1 cellular context compared by ENCODE assay signal in the genomic region with DNA sequence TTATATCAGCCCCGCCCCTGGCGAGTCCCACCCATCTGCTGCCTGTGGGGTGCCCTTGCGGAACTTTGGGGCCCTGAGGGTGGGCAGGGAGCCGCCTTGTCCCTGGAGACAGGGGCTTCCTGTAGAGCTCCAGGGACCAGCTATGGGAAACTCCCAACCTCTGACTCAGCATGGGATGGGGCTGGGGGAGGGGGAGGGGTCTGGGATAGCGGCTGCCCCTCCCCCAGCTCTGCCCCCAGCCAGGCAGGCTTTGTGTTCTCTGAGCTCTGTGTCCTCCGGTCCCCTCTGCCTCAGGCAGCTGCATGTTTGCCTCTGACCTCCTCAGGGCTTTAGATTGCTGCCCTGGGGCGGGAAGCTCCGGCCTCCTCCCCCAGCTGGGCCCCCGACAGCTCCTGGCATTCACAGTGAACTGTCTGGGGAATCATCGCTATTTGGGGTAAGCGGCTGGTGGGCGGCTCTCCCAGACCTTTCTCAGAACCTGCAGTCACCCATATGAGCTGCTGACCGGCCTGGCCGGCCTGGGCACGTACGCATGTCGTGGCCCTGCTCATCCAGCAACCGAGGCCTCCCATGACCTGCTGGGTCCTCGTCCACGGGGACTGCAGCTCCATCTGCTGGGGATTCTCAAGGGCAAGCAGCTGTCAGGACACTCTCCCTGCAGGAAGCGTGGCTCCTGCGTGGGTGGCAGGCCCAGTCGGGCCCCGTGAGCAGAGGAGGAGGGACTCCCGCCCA.
TF ChIP-seq lines count a peak whose summit lies in the region.

No MANE protein-coding gene starts in this region.

TF ChIP-seq in HepG2, 621 proteins besides CTCF, POLR2A, EP300 and RAD21 (continued from another document and continues in another):
- TF ChIP-seq, protein P1, sequence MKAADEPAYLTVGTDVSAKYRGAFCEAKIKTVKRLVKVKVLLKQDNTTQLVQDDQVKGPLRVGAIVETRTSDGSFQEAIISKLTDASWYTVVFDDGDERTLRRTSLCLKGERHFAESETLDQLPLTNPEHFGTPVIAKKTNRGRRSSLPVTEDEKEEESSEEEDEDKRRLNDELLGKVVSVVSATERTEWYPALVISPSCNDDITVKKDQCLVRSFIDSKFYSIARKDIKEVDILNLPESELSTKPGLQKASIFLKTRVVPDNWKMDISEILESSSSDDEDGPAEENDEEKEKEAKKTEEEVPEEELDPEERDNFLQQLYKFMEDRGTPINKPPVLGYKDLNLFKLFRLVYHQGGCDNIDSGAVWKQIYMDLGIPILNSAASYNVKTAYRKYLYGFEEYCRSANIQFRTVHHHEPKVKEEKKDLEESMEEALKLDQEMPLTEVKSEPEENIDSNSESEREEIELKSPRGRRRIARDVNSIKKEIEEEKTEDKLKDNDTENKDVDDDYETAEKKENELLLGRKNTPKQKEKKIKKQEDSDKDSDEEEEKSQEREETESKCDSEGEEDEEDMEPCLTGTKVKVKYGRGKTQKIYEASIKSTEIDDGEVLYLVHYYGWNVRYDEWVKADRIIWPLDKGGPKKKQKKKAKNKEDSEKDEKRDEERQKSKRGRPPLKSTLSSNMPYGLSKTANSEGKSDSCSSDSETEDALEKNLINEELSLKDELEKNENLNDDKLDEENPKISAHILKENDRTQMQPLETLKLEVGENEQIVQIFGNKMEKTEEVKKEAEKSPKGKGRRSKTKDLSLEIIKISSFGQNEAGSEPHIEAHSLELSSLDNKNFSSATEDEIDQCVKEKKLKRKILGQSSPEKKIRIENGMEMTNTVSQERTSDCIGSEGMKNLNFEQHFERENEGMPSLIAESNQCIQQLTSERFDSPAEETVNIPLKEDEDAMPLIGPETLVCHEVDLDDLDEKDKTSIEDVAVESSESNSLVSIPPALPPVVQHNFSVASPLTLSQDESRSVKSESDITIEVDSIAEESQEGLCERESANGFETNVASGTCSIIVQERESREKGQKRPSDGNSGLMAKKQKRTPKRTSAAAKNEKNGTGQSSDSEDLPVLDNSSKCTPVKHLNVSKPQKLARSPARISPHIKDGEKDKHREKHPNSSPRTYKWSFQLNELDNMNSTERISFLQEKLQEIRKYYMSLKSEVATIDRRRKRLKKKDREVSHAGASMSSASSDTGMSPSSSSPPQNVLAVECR (CRISPR knock-in tag; IDR thresholded peaks at IDR 0.05; ENCODE audit: borderline replicate concordance), result peak; percentile 71; the same call in 1 of the 2 replicates
- TF ChIP-seq, protein P2, sequence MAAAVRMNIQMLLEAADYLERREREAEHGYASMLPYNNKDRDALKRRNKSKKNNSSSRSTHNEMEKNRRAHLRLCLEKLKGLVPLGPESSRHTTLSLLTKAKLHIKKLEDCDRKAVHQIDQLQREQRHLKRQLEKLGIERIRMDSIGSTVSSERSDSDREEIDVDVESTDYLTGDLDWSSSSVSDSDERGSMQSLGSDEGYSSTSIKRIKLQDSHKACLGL (CRISPR knock-in tag; IDR thresholded peaks at IDR 0.05), result no peak
- TF ChIP-seq E2F5 (CRISPR knock-in tag; conservative IDR thresholded peaks at IDR 0.05) (no peak), RELA (CRISPR knock-in tag; IDR thresholded peaks at IDR 0.05) (0 out of 2 replicates have a peak, but pooled peaks have one; percentile 17), ZFP62 (CRISPR knock-in tag; IDR thresholded peaks at IDR 0.05) (no peak), PREB (CRISPR knock-in tag; IDR thresholded peaks at IDR 0.05) (no peak), ZSCAN22 (CRISPR knock-in tag; IDR thresholded peaks at IDR 0.05) (no peak), MYC (CRISPR knock-in tag; IDR thresholded peaks at IDR 0.05; ENCODE audit: borderline replicate concordance) (peak; percentile 91), ZNF703 (CRISPR knock-in tag; IDR thresholded peaks at IDR 0.05; ENCODE audit: borderline replicate concordance) (no peak), ZNF773 (CRISPR knock-in tag; IDR thresholded peaks at IDR 0.05; ENCODE audit: borderline replicate concordance) (no peak), ZNF770 (CRISPR knock-in tag; IDR thresholded peaks at IDR 0.05) (peak; percentile 85), ERF (CRISPR knock-in tag; IDR thresholded peaks at IDR 0.05) (peak; percentile 82; the same call in 1 of the 2 replicates), YY1 (IDR thresholded peaks at IDR 0.05; ENCODE audit: insufficient read depth, insufficient replicate concordance, low read depth, low read length) (peak; percentile 17), ZNF296 (CRISPR knock-in tag; conservative IDR thresholded peaks at IDR 0.05) (no peak), ZNF792 (CRISPR knock-in tag; IDR thresholded peaks at IDR 0.05) (peak; percentile 74; the same call in 1 of the 2 replicates), JUNB (CRISPR knock-in tag; IDR thresholded peaks at IDR 0.05; ENCODE audit: borderline replicate concordance) (no peak), TEAD3 (CRISPR knock-in tag; optimal IDR thresholded peaks at IDR 0.05; ENCODE audit: borderline replicate concordance) (peak; percentile 62), KLF11 (CRISPR knock-in tag; IDR thresholded peaks at IDR 0.05) (no peak), CBX2 (IDR thresholded peaks at IDR 0.05; ENCODE audit: low read depth, low read length) (no peak), CBX2 (CRISPR knock-in tag; IDR thresholded peaks at IDR 0.05; ENCODE audit: low read depth) (no peak), SRSF9 (IDR thresholded peaks at IDR 0.05; ENCODE audit: borderline replicate concordance, insufficient read depth, low read depth, low read length, poor library complexity, severe bottlenecking) (no peak), KDM6A (CRISPR knock-in tag; IDR thresholded peaks at IDR 0.05; ENCODE audit: low read depth) (peak; percentile 63; the same call in 1 of the 2 replicates), KDM3A (CRISPR knock-in tag; IDR thresholded peaks at IDR 0.05; ENCODE audit: low read depth) (peak; percentile 86), ZNF101 (CRISPR knock-in tag; IDR thresholded peaks at IDR 0.05; ENCODE audit: borderline replicate concordance, low read depth) (no peak), ZNF660 (CRISPR knock-in tag; IDR thresholded peaks at IDR 0.05; ENCODE audit: borderline replicate concordance, low read depth) (no peak), ATAD3A (CRISPR knock-in tag; IDR thresholded peaks at IDR 0.05) (no peak), RXRA (CRISPR knock-in tag; IDR thresholded peaks at IDR 0.05) (peak; percentile 97), ZFP36 (IDR thresholded peaks at IDR 0.05; ENCODE audit: borderline replicate concordance, low read depth, low read length, partially characterized antibody) (no peak), POLR2AphosphoS2 (IDR thresholded peaks at IDR 0.05; ENCODE audit: low read depth, low read length) (no peak), ZSCAN25 (CRISPR knock-in tag; IDR thresholded peaks at IDR 0.05) (peak; percentile 64; the same call in 1 of the 2 replicates), ZNF382 (CRISPR knock-in tag; IDR thresholded peaks at IDR 0.05; ENCODE audit: borderline replicate concordance) (no peak), NCOA2 (CRISPR knock-in tag; IDR thresholded peaks at IDR 0.05) (peak; percentile 67), ZNF788 (CRISPR knock-in tag; IDR thresholded peaks at IDR 0.05; ENCODE audit: borderline replicate concordance) (peak; percentile 82; the same call in 1 of the 2 replicates), ZNF251 (CRISPR knock-in tag; IDR thresholded peaks at IDR 0.05) (no peak; the same call in 1 of the 2 replicates), FOXK1 (CRISPR knock-in tag; IDR thresholded peaks at IDR 0.05; ENCODE audit: borderline replicate concordance, low read depth) (peak; percentile 74; the same call in 1 of the 2 replicates), TAF15 (IDR thresholded peaks at IDR 0.05; ENCODE audit: low read depth, low read length, poor library complexity, severe bottlenecking) (peak; percentile 61), MAZ (IDR thresholded peaks at IDR 0.05; ENCODE audit: borderline replicate concordance, low read depth, low read length) (0 out of 2 replicates have a peak, but pooled peaks have one; percentile 20), MAZ (CRISPR knock-in tag; IDR thresholded peaks at IDR 0.05; ENCODE audit: low read depth) (peak; percentile 68), SNAPC2 (CRISPR knock-in tag; IDR thresholded peaks at IDR 0.05) (peak; percentile 88; the same call in 1 of the 2 replicates), KDM4B (CRISPR knock-in tag; IDR thresholded peaks at IDR 0.05) (no peak), PCBP2 (optimal IDR thresholded peaks at IDR 0.05; ENCODE audit: low read depth, low read length, poor library complexity, severe bottlenecking) (no peak), ZNF484 (CRISPR knock-in tag; IDR thresholded peaks at IDR 0.05; ENCODE audit: borderline replicate concordance, low read depth) (no peak), HNRNPH1 (optimal IDR thresholded peaks at IDR 0.05; ENCODE audit: low read depth, low read length) (no peak), ZBTB7A (CRISPR knock-in tag; IDR thresholded peaks at IDR 0.05) (peak; percentile 23; the same call in 1 of the 2 replicates), ZZZ3 (CRISPR knock-in tag; IDR thresholded peaks at IDR 0.05; ENCODE audit: borderline replicate concordance) (0 out of 2 replicates have a peak, but pooled peaks have one; percentile 20), ZNF891 (CRISPR knock-in tag; IDR thresholded peaks at IDR 0.05) (no peak), ZFP41 (CRISPR knock-in tag; IDR thresholded peaks at IDR 0.05; ENCODE audit: borderline replicate concordance) (0 out of 2 replicates have a peak, but pooled peaks have one; percentile 63), ADNP (CRISPR knock-in tag; IDR thresholded peaks at IDR 0.05) (no peak), ZNF569 (CRISPR knock-in tag; IDR thresholded peaks at IDR 0.05; ENCODE audit: borderline replicate concordance) (no peak), ZNF383 (CRISPR knock-in tag; IDR thresholded peaks at IDR 0.05; ENCODE audit: borderline replicate concordance) (no peak), ZNF552 (CRISPR knock-in tag; IDR thresholded peaks at IDR 0.05; ENCODE audit: borderline replicate concordance) (peak; percentile 78; the same call in 1 of the 2 replicates), NR2F6 (IDR thresholded peaks at IDR 0.05) (peak; percentile 80), NR2F6 (CRISPR knock-in tag; IDR thresholded peaks at IDR 0.05) (peak; percentile 77), ZUFSP (CRISPR knock-in tag; IDR thresholded peaks at IDR 0.05; ENCODE audit: borderline replicate concordance) (no peak), ZNF577 (CRISPR knock-in tag; IDR thresholded peaks at IDR 0.05; ENCODE audit: borderline replicate concordance, low read depth) (no peak), NFKBIZ (CRISPR knock-in tag; IDR thresholded peaks at IDR 0.05) (no peak), ZNF879 (CRISPR knock-in tag; IDR thresholded peaks at IDR 0.05) (no peak; the same call in 1 of the 2 replicates)
- TF ChIP-seq, protein P3, sequence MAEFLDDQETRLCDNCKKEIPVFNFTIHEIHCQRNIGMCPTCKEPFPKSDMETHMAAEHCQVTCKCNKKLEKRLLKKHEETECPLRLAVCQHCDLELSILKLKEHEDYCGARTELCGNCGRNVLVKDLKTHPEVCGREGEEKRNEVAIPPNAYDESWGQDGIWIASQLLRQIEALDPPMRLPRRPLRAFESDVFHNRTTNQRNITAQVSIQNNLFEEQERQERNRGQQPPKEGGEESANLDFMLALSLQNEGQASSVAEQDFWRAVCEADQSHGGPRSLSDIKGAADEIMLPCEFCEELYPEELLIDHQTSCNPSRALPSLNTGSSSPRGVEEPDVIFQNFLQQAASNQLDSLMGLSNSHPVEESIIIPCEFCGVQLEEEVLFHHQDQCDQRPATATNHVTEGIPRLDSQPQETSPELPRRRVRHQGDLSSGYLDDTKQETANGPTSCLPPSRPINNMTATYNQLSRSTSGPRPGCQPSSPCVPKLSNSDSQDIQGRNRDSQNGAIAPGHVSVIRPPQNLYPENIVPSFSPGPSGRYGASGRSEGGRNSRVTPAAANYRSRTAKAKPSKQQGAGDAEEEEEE (CRISPR knock-in tag; IDR thresholded peaks at IDR 0.05; ENCODE audit: borderline replicate concordance), result no peak; the same call in 1 of the 2 replicates
